ENCODE assay signal across 17 cellular contexts in genomic region chr4:110628321-110629213, GRCh38. TPM values are rescaled to one million over a fixed set of nuclear protein-coding genes. Genes with fewer than 3 reads are reported as not detected.
A peak's percentile ranks its signal among the peaks of the same experiment; 100 is the strongest.
DNase-seq lines count a peak whose midpoint lies in the region; ATAC-seq and TF ChIP-seq lines count a peak whose summit lies in the region.
"Had no signal": no experiment of that assay in that cellular context is flagged by ENCODE, and none has a peak within 500 bp of the region (broad histone marks: within the 10 kb centered on the region; RNA-seq: fewer than 3 reads in every experiment).

No MANE protein-coding gene starts in this region.

- peaks cover 74% of the 10 kb centered on the region for H3K4me1 Mint-ChIP-seq in WTC11

- H3K36me3 ChIP-seq in HEK293 (ENCODE audit: control insufficient read depth in 2 of 2, insufficient read depth in 1 of 2, low read length in 2 of 2), result peaks cover 0 to 33% of the 10 kb centered on the region in 2 experiments; a peak in 1 of 3 replicates
- no peaks in the 10 kb centered on the region for H3K36me3 ChIP-seq in iPS-15b (ENCODE audit: control insufficient read depth, insufficient read depth, low read length)
- no peaks in the 10 kb centered on the region for H3K36me3 ChIP-seq in neuronal stem cell (replicated peaks in 1 of 2; ENCODE audit: control insufficient read depth in 2 of 2, insufficient read depth in 2 of 2, low read length in 2 of 2)
- H3K36me3 ChIP-seq: BLaER1, right lobe of liver had no signal

- H2BK120ac ChIP-seq in neuronal stem cell (ENCODE audit: low read depth, low read length), result no peak overlapping the region

- no peak overlapping the region for H3K18ac ChIP-seq in neuronal stem cell (ENCODE audit: low read length)

- H2AK5ac ChIP-seq in neuronal stem cell (ENCODE audit: low read depth, low read length), result no peak overlapping the region

- H3K27me3 ChIP-seq in iPS-15b (ENCODE audit: control insufficient read depth, insufficient read depth, low read length) (peaks cover 95% of the 10 kb centered on the region), neuronal stem cell (ENCODE audit: control insufficient read depth in 3 of 3, insufficient read depth in 3 of 3, low read depth in 1 of 3, low read length in 3 of 3) (peaks cover 33 to 98% (median 98%) of the 10 kb centered on the region in 3 experiments)

- CTCF ChIA-PET in HEK293 (lab: Yijun Ruan, JAX), result no interaction called here
- CTCF ChIA-PET in WTC11 (lab: Charles Lee), result interaction anchor here (0.9 to 1.8 kb wide), 3 partner anchors 9 to 536 kb away, joined by 3 to 7 read pairs (median 4); no protein-coding TSS in a partner anchor

- no peak overlapping the region for H2BK5ac ChIP-seq in neuronal stem cell (ENCODE audit: low read length)

- H3K36me3 Mint-ChIP-seq in WTC11, result no peaks in the 10 kb centered on the region

- H3K27me3 Mint-ChIP-seq in WTC11 (ENCODE audit: low read depth), result peaks cover 100% of the 10 kb centered on the region

- DNase-seq in WTC11 (ENCODE audit: low spot score), result peak; percentile 38
- DNase-seq in neuronal stem cell (ENCODE audit: low spot score), result peak; percentile 35
- DNase-seq in DMS153 treated with DMSO at 0.1 percent for 48 hours (lab: John Stamatoyannopoulos, UW; ENCODE audit: unreplicated experiment), result no peak
- DNase-seq in SK-N-DZ (ENCODE audit: low spot score), result no peak
- DNase-seq in left lobe of liver (ENCODE audit: low spot score), result no peak
- DNase-seq: activated naive CD4-positive, alpha-beta T cell treated with anti-CD3 and anti-CD28 coated beads for 36 hours; DMS153; effector CD4-positive, alpha-beta T cell; GOT3; hypothalamus; natural killer cell; NCI-H2029 treated with DMSO at 0.1 percent for 48 hours; NCI-H526 treated with DMSO at 0.1 percent for 48 hours; right lobe of liver had no signal

- WGBS in neuronal stem cell (ENCODE audit: extremely low coverage in 2 of 2, insufficient read length in 2 of 2, insufficient replicate concordance in 1 of 2), 2 donors, result no CpG with 5 or more reads among the region's 33 CpGs

- H3K14ac ChIP-seq in neuronal stem cell (ENCODE audit: low read length), result no peak overlapping the region

- H3K27ac Mint-ChIP-seq in WTC11, result no peak overlapping the region
- H3K27ac Mint-ChIP-seq: activated naive CD4-positive, alpha-beta T cell treated with anti-CD3 and anti-CD28 coated beads for 36 hours; natural killer cell had no signal

- H3K4ac ChIP-seq in neuronal stem cell (ENCODE audit: low read length), result no peak overlapping the region

- ATAC-seq in WTC11, result no peak
- ATAC-seq in left lobe of liver, result no peak
- ATAC-seq: natural killer cell, right lobe of liver had no signal

- no peak overlapping the region for H2BK15ac ChIP-seq in neuronal stem cell (ENCODE audit: low read length)

- no peak overlapping the region for H4K8ac ChIP-seq in neuronal stem cell (ENCODE audit: low read depth, low read length)

- H2AFZ ChIP-seq in neuronal stem cell (ENCODE audit: low read length), result no peak overlapping the region

- H3K4me1 ChIP-seq in HEK293 (ENCODE audit: control insufficient read depth, insufficient read depth, low read length), result peaks cover 12% of the 10 kb centered on the region; the same call in 1 of the 2 replicates
- H3K4me1 ChIP-seq in iPS-15b (ENCODE audit: control insufficient read depth, insufficient read depth, low read length), result peaks cover 21% of the 10 kb centered on the region
- H3K4me1 ChIP-seq in neuronal stem cell (ENCODE audit: control insufficient read depth in 2 of 2, insufficient read depth in 1 of 2, low read depth in 1 of 2, low read length in 2 of 2), result peaks cover 0 to 5% of the 10 kb centered on the region in 2 donors
- H3K4me1 ChIP-seq: BLaER1 had no signal

- no peak overlapping the region for H4K91ac ChIP-seq in neuronal stem cell (ENCODE audit: low read depth, low read length, poor library complexity)

- H3K9me3 ChIP-seq in HEK293 (ENCODE audit: control insufficient read depth, insufficient read depth, low read depth, low read length) (no peaks in the 10 kb centered on the region), iPS-15b (ENCODE audit: control insufficient read depth, insufficient read depth, low read length) (no peaks in the 10 kb centered on the region), neuronal stem cell (replicated peaks in 1 of 2; ENCODE audit: control insufficient read depth in 2 of 2, insufficient read depth in 1 of 2, low read depth in 1 of 2, low read length in 2 of 2) (no peaks in the 10 kb centered on the region)
- H3K9me3 ChIP-seq: right lobe of liver had no signal

- no peak overlapping the region for H2BK12ac ChIP-seq in neuronal stem cell (ENCODE audit: low read length)

- H3K4me2 ChIP-seq in neuronal stem cell (ENCODE audit: insufficient read depth, low read length, poor library complexity, severe bottlenecking), result no peak overlapping the region
- H3K4me2 ChIP-seq: BLaER1 had no signal

- no peak overlapping the region for H3K23ac ChIP-seq in neuronal stem cell (ENCODE audit: low read depth, low read length, poor library complexity)

- peak overlapping the region; percentile 22 for H3K4me3 ChIP-seq in HEK293 (ENCODE audit: low read depth, low read length)
- peak overlapping the region; percentile 47 for H3K4me3 ChIP-seq in iPS-15b (ENCODE audit: low read depth, low read length)
- H3K4me3 ChIP-seq in neuronal stem cell (ENCODE audit: low read length in 2 of 2), result peak overlapping the region in 1 of 2 donors; percentile 23
- H3K4me3 ChIP-seq: right lobe of liver had no signal

- no peak overlapping the region for H3K9ac ChIP-seq in iPS-15b (ENCODE audit: low read depth, low read length)
- H3K9ac ChIP-seq in neuronal stem cell (ENCODE audit: low read depth, low read length, poor library complexity), result no peak overlapping the region
- H3K9ac ChIP-seq: BLaER1 had no signal

- H3K4me3 Mint-ChIP-seq in WTC11, result peak overlapping the region; percentile 85
- H3K4me3 Mint-ChIP-seq: activated naive CD4-positive, alpha-beta T cell treated with anti-CD3 and anti-CD28 coated beads for 36 hours; natural killer cell had no signal

- TF ChIP-seq CTCF in HEK293 (tag by site-specific recombination; IDR thresholded peaks at IDR 0.05) (no peak), WTC11 (IDR thresholded peaks at IDR 0.05) (no peak)

- H3K27ac ChIP-seq in HEK293 (ENCODE audit: extremely low read depth, low read depth, low read length) (no peak overlapping the region), neuronal stem cell (replicated peaks; ENCODE audit: low read length) (no peak overlapping the region)
- H3K27ac ChIP-seq: BLaER1, right lobe of liver had no signal

- no peaks in the 10 kb centered on the region for H3K9me3 Mint-ChIP-seq in WTC11

- POLR2A ChIA-PET in HEK293 (lab: Yijun Ruan, JAX), result no interaction called here
- POLR2A ChIA-PET in WTC11 (lab: Charles Lee), result interaction anchor here (1.4 kb wide), 1 partner anchor 13 kb away, joined by 5 read pairs; no protein-coding TSS in a partner anchor

- no peaks in the 10 kb centered on the region for H3K79me1 ChIP-seq in neuronal stem cell (ENCODE audit: low read depth, low read length)

TF ChIP-seq in HEK293, 187 proteins besides CTCF, POLR2A, EP300 and RAD21 (continues in another document):
- TF ChIP-seq HOXC10 (CRISPR knock-in tag; IDR thresholded peaks at IDR 0.05) (no peak), ZSCAN23 (tag by site-specific recombination; IDR thresholded peaks at IDR 0.05) (no peak), ZNF26 (tag by site-specific recombination; IDR thresholded peaks at IDR 0.05) (no peak)

TF ChIP-seq in WTC11, 78 proteins besides CTCF, POLR2A, EP300 and RAD21 (continues in another document):
- TF ChIP-seq ZNF219 (CRISPR knock-in tag; IDR thresholded peaks at IDR 0.05; ENCODE audit: borderline replicate concordance), result no peak
- no peak for TF ChIP-seq AR (CRISPR knock-in tag; IDR thresholded peaks at IDR 0.05)
- TF ChIP-seq ZNF232 (CRISPR knock-in tag; IDR thresholded peaks at IDR 0.05), result no peak
- no peak for TF ChIP-seq SMAD3 (CRISPR knock-in tag; IDR thresholded peaks at IDR 0.05; ENCODE audit: borderline replicate concordance)
- TF ChIP-seq IRF2 (CRISPR knock-in tag; IDR thresholded peaks at IDR 0.05; ENCODE audit: borderline replicate concordance, low read depth), result no peak
- no peak for TF ChIP-seq CREM (CRISPR knock-in tag; IDR thresholded peaks at IDR 0.05)

RNA-seq across cellular contexts. Expression of gene PITX2, which starts 5.7 kb away (rescaled TPM):
- total RNA-seq in WTC11 (2021) (11.3 to 24.9 TPM (median 12.2 TPM) in 3 replicates), left lobe of liver (not detected)
- polyA plus RNA-seq in neuronal stem cell (2013, experiment 1 of 2), result not detected
- 0.04 TPM for polyA plus RNA-seq in neuronal stem cell (2013, experiment 2 of 2)
- polyA plus RNA-seq in SK-N-DZ (2014; cell fraction: cytosol; rRNA removed), result not detected in 2 replicates
- polyA plus RNA-seq in SK-N-DZ (2014; cell fraction: nucleus; rRNA removed), result not detected in 2 replicates
- total RNA-seq: activated naive CD4-positive, alpha-beta T cell treated with anti-CD3 and anti-CD28 coated beads for 36 hours; natural killer cell; right lobe of liver had no signal

Comparison
In these comparisons a context has a peak if more than half of its experiments do, and no peak if none do; other contexts are left out.
1. DNase-seq: peak in WTC11 (single experiment) and neuronal stem cell (single experiment); none in DMS153 treated with DMSO at 0.1 percent for 48 hours (single experiment), SK-N-DZ (single experiment) and left lobe of liver (single experiment).
2. RNA of gene PITX2, which starts 5.7 kb away (total RNA-seq): 11.3 to 24.9 TPM in WTC11; not detected in left lobe of liver (single experiment); every median in the first group is over 10 times any median in the second.